In genomic region chr3:183541738-183542137, GRCh38 we compare ENCODE assay signal across 11 cellular contexts. TPM values are rescaled to one million over a fixed set of nuclear protein-coding genes. Genes with fewer than 3 reads are reported as not detected.
DNase-seq lines count a peak whose midpoint lies in the region; ATAC-seq lines count a peak whose summit lies in the region.
"Had no signal": no experiment of that assay in that cellular context is flagged by ENCODE, and none has a peak within 500 bp of the region (broad histone marks: within the 10 kb centered on the region; RNA-seq: fewer than 3 reads in every experiment).

No MANE protein-coding gene starts in this region.

- H2BK12ac ChIP-seq in neuronal stem cell (ENCODE audit: low read length) = no peak overlapping the region

- peaks cover 67% of the 10 kb centered on the region for H3K4me1 Mint-ChIP-seq in activated CD4-positive, alpha-beta T cell treated with anti-CD3 and anti-CD28 coated beads, Interleukin-2, amount 10 ng/mL, durations not matched to agents 24 days and 14 days
- H3K4me1 Mint-ChIP-seq in activated CD4-positive, alpha-beta memory T cell treated with anti-CD3 and anti-CD28 coated beads, Interleukin-2, amount 10 ng/mL, durations not matched to agents 7 days and 5 days = peaks cover 56% of the 10 kb centered on the region

- peaks cover 3 to 7% of the 10 kb centered on the region in 2 donors for H3K4me1 ChIP-seq in neuronal stem cell (ENCODE audit: control insufficient read depth in 2 of 2, insufficient read depth in 1 of 2, low read depth in 1 of 2, low read length in 2 of 2)

- no peak overlapping the region for H3K4ac ChIP-seq in neuronal stem cell (ENCODE audit: low read length)

- H3K27me3 ChIP-seq in neuronal stem cell (ENCODE audit: control insufficient read depth in 3 of 3, insufficient read depth in 3 of 3, low read depth in 1 of 3, low read length in 3 of 3) = no peaks in the 10 kb centered on the region

- no peak overlapping the region for H3K23ac ChIP-seq in neuronal stem cell (ENCODE audit: low read depth, low read length, poor library complexity)

- H2BK120ac ChIP-seq in neuronal stem cell (ENCODE audit: low read depth, low read length) = no peak overlapping the region

- no peaks in the 10 kb centered on the region for H3K79me1 ChIP-seq in neuronal stem cell (ENCODE audit: low read depth, low read length)

- POLR2A ChIA-PET in activated CD4-positive, alpha-beta memory T cell treated with anti-CD3 and anti-CD28 coated beads, Interleukin-2, amount 10 ng/mL, durations not matched to agents 7 days and 5 days (lab: Charles Lee) = interaction anchor here (1.0 to 2.4 kb wide), 9 partner anchors 10 to 114 kb away, joined by 3 to 8 read pairs (median 3); partner anchors contain the start of genes KLHL24 and KLHL6

- no peak overlapping the region for H3K4me3 ChIP-seq in neuronal stem cell (ENCODE audit: low read length in 2 of 2)
- H3K4me3 ChIP-seq: coronary artery had no signal

- no peaks in the 10 kb centered on the region for H3K9me3 Mint-ChIP-seq in activated CD4-positive, alpha-beta T cell treated with anti-CD3 and anti-CD28 coated beads, Interleukin-2, amount 10 ng/mL, durations not matched to agents 24 days and 14 days
- no peaks in the 10 kb centered on the region for H3K9me3 Mint-ChIP-seq in activated CD4-positive, alpha-beta memory T cell treated with anti-CD3 and anti-CD28 coated beads, Interleukin-2, amount 10 ng/mL, durations not matched to agents 7 days and 5 days

- no peak overlapping the region for H2AK5ac ChIP-seq in neuronal stem cell (ENCODE audit: low read depth, low read length)

- no peak overlapping the region for H2BK5ac ChIP-seq in neuronal stem cell (ENCODE audit: low read length)

- peak overlapping the region; percentile 9 for H2AFZ ChIP-seq in neuronal stem cell (ENCODE audit: low read length)

- peak; percentile 55 for ATAC-seq in HG03342 (IDR thresholded peaks at IDR 0.05; ENCODE audit: unreplicated experiment)
- no peak for ATAC-seq in HG03520 (IDR thresholded peaks at IDR 0.05; ENCODE audit: unreplicated experiment)

- peaks cover 42% of the 10 kb centered on the region for H3K36me3 Mint-ChIP-seq in activated CD4-positive, alpha-beta T cell treated with anti-CD3 and anti-CD28 coated beads, Interleukin-2, amount 10 ng/mL, durations not matched to agents 24 days and 14 days (ENCODE audit: low read depth)
- peaks cover 31% of the 10 kb centered on the region for H3K36me3 Mint-ChIP-seq in activated CD4-positive, alpha-beta memory T cell treated with anti-CD3 and anti-CD28 coated beads, Interleukin-2, amount 10 ng/mL, durations not matched to agents 7 days and 5 days (ENCODE audit: low read depth)

- H3K4me3 Mint-ChIP-seq in activated CD4-positive, alpha-beta T cell treated with anti-CD3 and anti-CD28 coated beads, Interleukin-2, amount 10 ng/mL, durations not matched to agents 24 days and 14 days = peak overlapping the region; percentile 55
- no peak overlapping the region for H3K4me3 Mint-ChIP-seq in activated CD4-positive, alpha-beta memory T cell treated with anti-CD3 and anti-CD28 coated beads, Interleukin-2, amount 10 ng/mL, durations not matched to agents 7 days and 5 days

- DNase-seq in activated CD4-positive, alpha-beta T cell treated with anti-CD3 and anti-CD28 coated beads, Interleukin-2, amount 10 ng/mL, durations not matched to agents 24 days and 14 days = peak; percentile 76
- DNase-seq in activated CD4-positive, alpha-beta T cell treated with anti-CD3 and anti-CD28 coated beads for 1 hour = no peak
- DNase-seq in activated CD4-positive, alpha-beta memory T cell treated with anti-CD3 and anti-CD28 coated beads, Interleukin-2, amount 10 ng/mL, durations not matched to agents 7 days and 5 days = no peak
- no peak for DNase-seq in neuronal stem cell (ENCODE audit: low spot score)
- DNase-seq in NCI-H748 (lab: John Stamatoyannopoulos, UW; ENCODE audit: unreplicated experiment) = no peak
- DNase-seq in NCI-H2029 treated with DMSO at 0.1 percent for 48 hours (lab: John Stamatoyannopoulos, UW) = no peak
- DNase-seq: occipital lobe had no signal

- H3K4me2 ChIP-seq in neuronal stem cell (ENCODE audit: insufficient read depth, low read length, poor library complexity, severe bottlenecking) = no peak overlapping the region

- CTCF ChIA-PET in activated CD4-positive, alpha-beta memory T cell treated with anti-CD3 and anti-CD28 coated beads, Interleukin-2, amount 10 ng/mL, durations not matched to agents 7 days and 5 days (lab: Charles Lee) = interaction anchor here (0.9 to 1.4 kb wide), 2 partner anchors 13 to 45 kb away, joined by 3 read pairs; no protein-coding TSS in a partner anchor

- H4K8ac ChIP-seq in neuronal stem cell (ENCODE audit: low read depth, low read length) = no peak overlapping the region

- no peak overlapping the region for H3K9ac ChIP-seq in neuronal stem cell (ENCODE audit: low read depth, low read length, poor library complexity)

- H3K27ac ChIP-seq in neuronal stem cell (replicated peaks; ENCODE audit: low read length) = no peak overlapping the region
- H3K27ac ChIP-seq: coronary artery had no signal

- intact Hi-C loops in activated CD4-positive, alpha-beta T cell treated with anti-CD3 and anti-CD28 coated beads, Interleukin-2, amount 10 ng/mL, durations not matched to agents 24 days and 14 days (cut with micrococcal nuclease) = loop anchor here (2.0 kb wide), 2 partner anchors 13 to 23 kb away; partner anchors contain the start of gene KLHL6

- no peaks in the 10 kb centered on the region for H3K27me3 Mint-ChIP-seq in activated CD4-positive, alpha-beta T cell treated with anti-CD3 and anti-CD28 coated beads, Interleukin-2, amount 10 ng/mL, durations not matched to agents 24 days and 14 days
- no peaks in the 10 kb centered on the region for H3K27me3 Mint-ChIP-seq in activated CD4-positive, alpha-beta memory T cell treated with anti-CD3 and anti-CD28 coated beads, Interleukin-2, amount 10 ng/mL, durations not matched to agents 7 days and 5 days

- H3K36me3 ChIP-seq in neuronal stem cell (replicated peaks in 1 of 2; ENCODE audit: control insufficient read depth in 2 of 2, insufficient read depth in 2 of 2, low read length in 2 of 2) = no peaks in the 10 kb centered on the region

- no peaks in the 10 kb centered on the region for H3K9me3 ChIP-seq in neuronal stem cell (replicated peaks in 1 of 2; ENCODE audit: control insufficient read depth in 2 of 2, insufficient read depth in 1 of 2, low read depth in 1 of 2, low read length in 2 of 2)

- peak overlapping the region; percentile 56 for H3K27ac Mint-ChIP-seq in activated CD4-positive, alpha-beta T cell treated with anti-CD3 and anti-CD28 coated beads, Interleukin-2, amount 10 ng/mL, durations not matched to agents 24 days and 14 days
- H3K27ac Mint-ChIP-seq in activated CD4-positive, alpha-beta memory T cell treated with anti-CD3 and anti-CD28 coated beads, Interleukin-2, amount 10 ng/mL, durations not matched to agents 7 days and 5 days = peak overlapping the region; percentile 65

- no peak overlapping the region for H3K18ac ChIP-seq in neuronal stem cell (ENCODE audit: low read length)

- no peak overlapping the region for H4K91ac ChIP-seq in neuronal stem cell (ENCODE audit: low read depth, low read length, poor library complexity)

- no peak overlapping the region for H3K14ac ChIP-seq in neuronal stem cell (ENCODE audit: low read length)

- WGBS in neuronal stem cell (ENCODE audit: extremely low coverage in 2 of 2, insufficient read length in 2 of 2, insufficient replicate concordance in 1 of 2), 2 donors = no CpG with 5 or more reads among the region's 3 CpGs

- no peak overlapping the region for H2BK15ac ChIP-seq in neuronal stem cell (ENCODE audit: low read length)

RNA-seq across cellular contexts. Expression of gene KLHL6, which starts 13.8 kb away (rescaled TPM):
- 44.9 and 47.1 TPM in 2 replicates for total RNA-seq in activated CD4-positive, alpha-beta T cell treated with anti-CD3 and anti-CD28 coated beads, Interleukin-2, amount 10 ng/mL, durations not matched to agents 24 days and 14 days
- total RNA-seq in activated CD4-positive, alpha-beta memory T cell treated with anti-CD3 and anti-CD28 coated beads, Interleukin-2, amount 10 ng/mL, durations not matched to agents 7 days and 5 days = 10 to 100 TPM; 47.1 to 48.6 TPM
- 0.14 TPM for polyA plus RNA-seq in neuronal stem cell (2013, experiment 1 of 2)
- polyA plus RNA-seq in neuronal stem cell (2013, experiment 2 of 2) = 0.15 TPM
- total RNA-seq: LHCN-M2 had no signal
